In genomic region chr6:44466955-44467354, GRCh38 we compare ENCODE assay signal across 9 cellular contexts.
"Had no signal": no experiment of that assay in that cellular context is flagged by ENCODE, and none has a peak within 500 bp of the region (broad histone marks: within the 10 kb centered on the region; RNA-seq: fewer than 3 reads in every experiment).

No MANE protein-coding gene starts in this region.

- ATAC-seq: GM23338, HCT116 had no signal

- H3K9me3 ChIP-seq: HAP-1 had no signal

- H3K4me3 ChIP-seq: GM23338, HAP-1 had no signal

- H3K36me3 ChIP-seq: HAP-1 had no signal

- H3K27ac ChIP-seq: HL-60 had no signal

- H3K4me2 ChIP-seq: GM23338 had no signal

- H3K27ac Mint-ChIP-seq: GM23338, HFFc6, IgD-negative memory B cell had no signal

- FAIRE-seq: H1, H54 had no signal

- H2AFZ ChIP-seq: GM23338 had no signal

- H3K27me3 Mint-ChIP-seq: IgD-negative memory B cell had no signal

- H3K4me3 Mint-ChIP-seq: GM23338, HFFc6, IgD-negative memory B cell had no signal

- DNase-seq: HFFc6, KG1 had no signal

- H3K36me3 Mint-ChIP-seq: IgD-negative memory B cell had no signal

- H3K9me3 Mint-ChIP-seq: GM23338, HFFc6, IgD-negative memory B cell had no signal
